Comparison of ENCODE assay signal across 23 cellular contexts in the genomic region with DNA sequence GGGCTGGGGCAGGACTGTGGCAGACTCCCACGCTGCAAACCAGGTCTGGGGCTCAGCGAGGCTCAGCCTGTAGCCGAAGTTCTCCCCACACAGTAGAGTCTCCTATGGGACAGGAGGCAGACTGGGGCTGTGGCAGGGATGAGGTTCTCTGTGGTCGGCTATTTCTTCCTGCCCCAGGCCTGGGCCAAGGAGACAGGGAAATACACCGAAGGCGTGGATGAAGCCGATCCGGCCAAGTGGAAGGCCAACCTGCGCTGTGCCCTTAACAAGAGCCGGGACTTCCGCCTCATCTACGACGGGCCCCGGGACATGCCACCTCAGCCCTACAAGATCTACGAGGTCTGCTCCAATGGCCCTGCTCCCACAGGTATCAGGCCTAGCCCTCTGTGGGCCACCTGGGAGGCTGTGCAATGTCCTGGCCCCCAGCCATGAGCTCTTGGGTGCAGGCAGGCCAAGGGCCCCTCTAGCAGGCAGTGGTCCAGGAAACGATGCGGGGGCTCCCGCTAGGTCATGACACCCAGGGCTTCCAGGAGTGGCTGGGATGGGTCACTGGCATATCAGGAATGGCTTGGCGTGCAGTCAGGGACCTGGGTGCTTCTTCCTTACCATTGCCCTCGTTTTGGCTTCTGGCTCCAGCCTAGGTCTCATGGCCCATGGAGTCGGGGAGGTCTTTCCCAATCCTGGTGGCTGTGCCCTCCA. TPM values are rescaled to one million over a fixed set of nuclear protein-coding genes. Genes with fewer than 3 reads are reported as not detected.
DNase-seq lines count a peak whose midpoint lies in the region; ATAC-seq, FAIRE-seq and TF ChIP-seq lines count a peak whose summit lies in the region.
"Had no signal": no experiment of that assay in that cellular context is flagged by ENCODE, and none has a peak within 500 bp of the region (broad histone marks: within the 10 kb centered on the region; RNA-seq: fewer than 3 reads in every experiment).

No MANE protein-coding gene starts in this region.

- RAD21 ChIA-PET in GM12878 (lab: Charles Lee; ENCODE audit: unreplicated experiment), result no interaction called here

- TF ChIP-seq POLR2A in GM12878 (IDR thresholded peaks at IDR 0.05; ENCODE audit: low read depth, low read length), result no peak; the same call in 1 of the 2 replicates
- TF ChIP-seq POLR2A in prostate gland (IDR thresholded peaks at IDR 0.05), result no peak

- H3K27me3 ChIP-seq in H7 (ENCODE audit: control insufficient read depth, insufficient read depth, low read length) (no peaks in the 10 kb centered on the region), GM12878 (replicated peaks in 1 of 2; ENCODE audit: control insufficient read depth in 2 of 2, insufficient read depth in 2 of 2, low read length in 1 of 2) (no peaks in the 10 kb centered on the region), prostate gland (replicated peaks; ENCODE audit: insufficient read depth) (no peaks in the 10 kb centered on the region)

- in situ Hi-C loops in GM12878 (cut with MboI), result no loop called here

- intact Hi-C loops in CD14-positive monocyte (cut with micrococcal nuclease), result loop anchor here (2.0 to 10.0 kb wide), 3 partner anchors 39 to 1571 kb away; no protein-coding TSS in a partner anchor
- intact Hi-C loops in GM12878 (cut with micrococcal nuclease; ENCODE audit: unreplicated experiment), result no loop called here
- intact Hi-C loops in posterior vena cava (cut with DNase I), result no loop called here
- intact Hi-C loops in prostate gland (cut with DNase I), result no loop called here

- no TSS peak for BruUV-seq in GM12878 (replicated peaks; lab: Mats Ljungman, UMichigan)

- H3K36me3 ChIP-seq in H7 (replicated peaks; ENCODE audit: control insufficient read depth, insufficient read depth, low read length) (no peaks in the 10 kb centered on the region), GM12878 (ENCODE audit: control insufficient read depth in 2 of 2, insufficient read depth in 2 of 2, low read length in 1 of 2) (peaks cover 43 to 51% of the 10 kb centered on the region in 2 experiments), prostate gland (no peaks in the 10 kb centered on the region)

- no peak overlapping the region for H2AFZ ChIP-seq in GM12878 (ENCODE audit: control insufficient read depth, low read depth, low read length)

- no peaks in the 10 kb centered on the region for H3K9me3 ChIP-seq in GM12878 (replicated peaks; ENCODE audit: control insufficient read depth, insufficient read depth, low read length)
- H3K9me3 ChIP-seq in prostate gland, result no peaks in the 10 kb centered on the region

- TF ChIP-seq CTCF in CD14-positive monocyte (IDR thresholded peaks at IDR 0.05) (no peak), GM12878 (IDR thresholded peaks at IDR 0.05 in 2 of 3, conservative IDR thresholded peaks at IDR 0.05 in 1 of 3; ENCODE audit: control insufficient read depth in 2 of 3, extremely low read depth in 1 of 3, insufficient read depth in 1 of 3, low read depth in 3 of 3, low read length in 3 of 3) (no peak), prostate gland (IDR thresholded peaks at IDR 0.05) (no peak)

- no peak for ATAC-seq in GM12878
- ATAC-seq in GM21526 (IDR thresholded peaks at IDR 0.05; ENCODE audit: low FRiP score, unreplicated experiment), result no peak

- H3K4me1 ChIP-seq in GM12878 (ENCODE audit: control insufficient read depth, insufficient read depth, low read length), result peaks cover 9% of the 10 kb centered on the region
- H3K4me1 ChIP-seq in prostate gland (replicated peaks), result no peaks in the 10 kb centered on the region

- H4K20me1 ChIP-seq in GM12878 (ENCODE audit: control insufficient read depth, insufficient read depth), result no peaks in the 10 kb centered on the region

- no peak for FAIRE-seq in GM12878 (lab: Jason Lieb, UNC)
- FAIRE-seq: GM19239, H54 had no signal

- no peak overlapping the region for H3K4me2 ChIP-seq in GM12878 (ENCODE audit: control insufficient read depth, insufficient read depth)

- H3K4me3 ChIP-seq in H7 (ENCODE audit: insufficient read depth, low read depth, low read length) (no peak overlapping the region), GM12878 (no peak overlapping the region), prostate gland (no peak overlapping the region)

- DNase-seq in CD14-positive monocyte (ENCODE audit: low spot score) (no peak), H7 (peak; percentile 38), GM12878 (ENCODE audit: low read depth, low spot score) (no peak), posterior vena cava (ENCODE audit: low spot score) (peak; percentile 79), prostate gland (ENCODE audit: low spot score) (no peak)
- DNase-seq in activated effector memory CD4-positive, alpha-beta T cell treated with anti-CD3 and anti-CD28 coated beads, Interleukin-2, amount 50 U/mL, for 16 hours, result no peak
- DNase-seq in effector CD8-positive, alpha-beta T cell (lab: John Stamatoyannopoulos, UW), result no peak
- DNase-seq: CD4-positive, alpha-beta memory T cell; DMS153; HFFc6; NCI-H1105 treated with DMSO at 0.1 percent for 48 hours; NCI-H2081; NCI-H2171; NCI-H526; OCI-M1; RPMI8226; T-helper 1 cell had no signal

- no peak overlapping the region for H3K9ac ChIP-seq in GM12878 (ENCODE audit: control insufficient read depth, insufficient read depth, low read length)

- peaks cover 79% of the 10 kb centered on the region for H3K4me1 Mint-ChIP-seq in CD14-positive monocyte

- peak overlapping the region in 5 of 7 donors; percentile 32 to 74 (median 54) for H3K27ac Mint-ChIP-seq in CD14-positive monocyte
- H3K27ac Mint-ChIP-seq: HFFc6 had no signal

- peaks cover 62 to 84% of the 10 kb centered on the region in 2 donors for H3K36me3 Mint-ChIP-seq in CD14-positive monocyte

- H3K79me2 ChIP-seq in GM12878 (ENCODE audit: control insufficient read depth, insufficient read depth, low read length), result peaks cover 38% of the 10 kb centered on the region

- H3K27ac ChIP-seq in GM12878 (ENCODE audit: control insufficient read depth, insufficient read depth) (no peak overlapping the region), prostate gland (no peak overlapping the region)

- CTCF ChIA-PET in GM12878 (lab: Yijun Ruan, JAX), result interaction anchor here (0.9 to 1.9 kb wide), 4 partner anchors 7 to 146 kb away, joined by 3 to 6 read pairs (median 6); no protein-coding TSS in a partner anchor

- no peaks in the 10 kb centered on the region for H3K27me3 Mint-ChIP-seq in CD14-positive monocyte (ENCODE audit: low read depth in 3 of 3)
- H3K27me3 Mint-ChIP-seq: CD4-positive, alpha-beta memory T cell had no signal

- POLR2A ChIA-PET in GM12878 (lab: Charles Lee), result interaction anchor here (0.6 kb wide), 1 partner anchor 51 kb away, joined by 6 read pairs; no protein-coding TSS in a partner anchor

- H3K4me3 Mint-ChIP-seq in CD14-positive monocyte, result no peak overlapping the region
- H3K4me3 Mint-ChIP-seq: CD4-positive, alpha-beta memory T cell; HFFc6 had no signal

- no peak for TF ChIP-seq RAD21 in GM12878 (IDR thresholded peaks at IDR 0.05; ENCODE audit: insufficient read depth, low read depth, low read length)

- SMC1A ChIA-PET in GM12878 (lab: Charles Lee; ENCODE audit: uncharacterized antibody, unreplicated experiment), result interaction anchor here (0.9 to 2.7 kb wide), 5 partner anchors 8 to 146 kb away, joined by 3 to 18 read pairs (median 4); a partner anchor contains a TSS

- 97% methylated on average over 21 of the region's 21 CpGs for WGBS in GM12878 (ENCODE audit: insufficient coverage, insufficient replicate concordance, low lambda C conversion rate, missing lambda C conversion rate)
- 91% methylated on average over 19 of the region's 21 CpGs for WGBS in prostate gland

- no peak for TF ChIP-seq EP300 in GM12878 (IDR thresholded peaks at IDR 0.05; ENCODE audit: borderline replicate concordance in 1 of 2, control insufficient read depth in 1 of 2, low read depth in 2 of 2, low read length in 2 of 2)

- H3K9me3 Mint-ChIP-seq in CD14-positive monocyte, result no peaks in the 10 kb centered on the region
- H3K9me3 Mint-ChIP-seq: CD4-positive, alpha-beta memory T cell; HFFc6 had no signal

RNA-seq across cellular contexts. Expression of a gene that starts 8.1 kb away (rescaled TPM):
- polyA plus RNA-seq in CD14-positive monocyte (100 to 1,000 TPM; 130 to 170 TPM), GM12878 (2011; rRNA removed) (31.5 and 55.1 TPM in 2 replicates), GM12878 (2014; fragmentation: Illumina TruSeq; extraction: Trizol) (23.2 and 39.7 TPM in 2 replicates), GM12878 (2014; fragmentation: Nextera tagmentation; extraction: Ambion mirVana) (1 to 10 TPM; 5.4 to 8.9 TPM), GM12878 (2014; rRNA removed) (68.3 and 71.5 TPM in 2 replicates), GM12878 (2016; fragmentation: Nextera tagmentation; extraction: Ambion mirVana) (10 to 100 TPM; 84.1 to 90.3 TPM)
- total RNA-seq in H7 (2014; rRNA removed; shearing (Covaris generic)), result 0.48 and 0.62 TPM in 2 replicates
- 65.7 and 75.1 TPM in 2 replicates for total RNA-seq in GM12878 (2013; cell fraction: nucleolus; rRNA removed)
- total RNA-seq in GM12878 (2014; rRNA removed) (81.7 and 90.0 TPM in 2 replicates), GM12878 (2014; rRNA removed; fragmentation: Illumina TruSeq; extraction: Trizol) (33.9 and 36.5 TPM in 2 replicates), GM12878 (2021) (74.6 and 74.9 TPM in 2 replicates), posterior vena cava (10 to 100 TPM in 1 of 2 donors, 1 to 10 TPM in 1; 5.8 to 10.3 TPM), prostate gland (10 to 100 TPM in 1 of 2 donors, 1 to 10 TPM in 1; 6.0 to 10.6 TPM)
- 26.5 TPM for polyA plus RNA-seq in GM12878 (2011; ENCODE audit: low read depth)
- 56.7 and 79.4 TPM in 2 replicates for polyA plus RNA-seq in GM12878 (2011; cell fraction: cytosol; rRNA removed)
- 213 and 230 TPM in 2 replicates for polyA plus RNA-seq in GM12878 (2011; cell fraction: nucleus; rRNA removed)
- 45.6 and 55.1 TPM in 2 replicates for polyA plus RNA-seq in GM12878 (2012)
- 49.2 and 83.0 TPM in 2 replicates for polyA minus RNA-seq in GM12878 (2011; rRNA and poly(A)+ RNA removed)
- 43.8 and 50.8 TPM in 2 replicates for polyA minus RNA-seq in GM12878 (2011; cell fraction: cytosol; rRNA and poly(A)+ RNA removed)
- 46.4 and 73.5 TPM in 2 replicates for polyA minus RNA-seq in GM12878 (2011; cell fraction: nucleus; rRNA and poly(A)+ RNA removed)
- total RNA-seq: A673, G401 had no signal

RNA-seq across cellular contexts. Expression of a gene that starts 35.3 kb away (rescaled TPM):
- polyA plus RNA-seq in CD14-positive monocyte (under 1 TPM in 1 of 2 donors, not detected in 1; 0.11 TPM), GM12878 (2011; rRNA removed) (0.45 and 0.76 TPM in 2 replicates), GM12878 (2014; fragmentation: Illumina TruSeq; extraction: Trizol) (0.48 and 1.0 TPM in 2 replicates), GM12878 (2014; fragmentation: Nextera tagmentation; extraction: Ambion mirVana) (under 1 TPM; 0.05 to 0.35 TPM), GM12878 (2014; rRNA removed) (6.0 and 7.6 TPM in 2 replicates), GM12878 (2016; fragmentation: Nextera tagmentation; extraction: Ambion mirVana) (1 to 10 TPM; 4.0 to 4.3 TPM)
- 2.5 and 3.4 TPM in 2 replicates for total RNA-seq in H7 (2014; rRNA removed; shearing (Covaris generic))
- 6.2 and 7.5 TPM in 2 replicates for total RNA-seq in GM12878 (2013; cell fraction: nucleolus; rRNA removed)
- total RNA-seq in GM12878 (2014; rRNA removed) (2.9 and 4.2 TPM in 2 replicates), GM12878 (2014; rRNA removed; fragmentation: Illumina TruSeq; extraction: Trizol) (1.1 and 1.4 TPM in 2 replicates), GM12878 (2021) (5.6 and 7.8 TPM in 2 replicates), posterior vena cava (1 to 10 TPM in 1 of 2 donors, under 1 TPM in 1; 0.95 to 1.3 TPM), prostate gland (under 1 TPM in 1 of 2 donors, not detected in 1; 0.45 TPM)
- 1.4 TPM for polyA plus RNA-seq in GM12878 (2011; ENCODE audit: low read depth)
- 1.0 and 1.9 TPM in 2 replicates for polyA plus RNA-seq in GM12878 (2011; cell fraction: cytosol; rRNA removed)
- 17.7 and 21.9 TPM in 2 replicates for polyA plus RNA-seq in GM12878 (2011; cell fraction: nucleus; rRNA removed)
- 2.9 and 3.4 TPM in 2 replicates for polyA plus RNA-seq in GM12878 (2012)
- polyA minus RNA-seq in GM12878 (2011; rRNA and poly(A)+ RNA removed), result 1.1 and 2.2 TPM in 2 replicates
- polyA minus RNA-seq in GM12878 (2011; cell fraction: cytosol; rRNA and poly(A)+ RNA removed), result 0.21 and 1.5 TPM in 2 replicates
- 3.5 and 6.1 TPM in 2 replicates for polyA minus RNA-seq in GM12878 (2011; cell fraction: nucleus; rRNA and poly(A)+ RNA removed)
- total RNA-seq: A673 had no signal
- polyA plus RNA-seq: BJ; CD4-positive, alpha-beta memory T cell had no signal

Comparison
In these comparisons a context has a peak if more than half of its experiments do, and no peak if none do; other contexts are left out.
1. DNase-seq: peak in H7 (single experiment) and posterior vena cava (single experiment); none in CD14-positive monocyte (single experiment), GM12878 (single experiment), activated effector memory CD4-positive, alpha-beta T cell treated with anti-CD3 and anti-CD28 coated beads, Interleukin-2, amount 50 U/mL, for 16 hours (single experiment), prostate gland (single experiment) and effector CD8-positive, alpha-beta T cell (single experiment).
2. intact Hi-C loops: an anchor here in CD14-positive monocyte (2.0 to 10.0 kb wide); none called in GM12878, posterior vena cava and prostate gland.